Comparison of ENCODE assay signal across 24 cellular contexts in genomic region chr5:151917931-151918330, GRCh38. TPM values are rescaled to one million over a fixed set of nuclear protein-coding genes. Genes with fewer than 3 reads are reported as not detected.
"Had no signal": no experiment of that assay in that cellular context is flagged by ENCODE, and none has a peak within 500 bp of the region (broad histone marks: within the 10 kb centered on the region; RNA-seq: fewer than 3 reads in every experiment).

No MANE protein-coding gene starts in this region.

- H3K79me2 ChIP-seq: hepatocyte had no signal

- H2AFZ ChIP-seq: hepatocyte had no signal

- H3K4me1 ChIP-seq: spleen, thyroid gland had no signal

- H3K4me1 Mint-ChIP-seq: activated CD4-positive, alpha-beta T cell treated with anti-CD3 and anti-CD28 coated beads for 36 hours; activated T-helper 17 cell treated with anti-CD3 and anti-CD28 coated beads, Interleukin-2, amount 50 U/mL, for 72 hours; natural killer cell had no signal

- DNase-seq: activated CD4-positive, alpha-beta T cell treated with anti-CD3 and anti-CD28 coated beads for 36 hours; activated CD4-positive, alpha-beta T cell treated with anti-CD3 and anti-CD28 coated beads, Interleukin-2, amount 50 U/mL, for 48 hours; activated naive CD4-positive, alpha-beta T cell; activated naive CD8-positive, alpha-beta T cell treated with anti-CD3 and anti-CD28 coated beads for 36 hours; amniotic stem cell; dermis blood vessel endothelial cell; effector memory CD8-positive, alpha-beta T cell; foreskin fibroblast; kidney; natural killer cell; nucleus accumbens; spleen; stimulated activated CD4-positive, alpha-beta T cell treated with anti-CD3 and anti-CD28 coated beads, Interleukin-4, amount 100 ng/mL, for 4 hours; stimulated activated naive CD4-positive, alpha-beta T cell; thyroid gland had no signal

- H3K36me3 ChIP-seq: spleen, thyroid gland had no signal

- ATAC-seq: activated CD4-positive, alpha-beta T cell treated with anti-CD3 and anti-CD28 coated beads for 36 hours; activated T-helper 17 cell treated with anti-CD3 and anti-CD28 coated beads, Interleukin-2, amount 50 U/mL, for 72 hours; effector memory CD8-positive, alpha-beta T cell; left lobe of liver; natural killer cell had no signal

- H3K36me3 Mint-ChIP-seq: activated naive CD8-positive, alpha-beta T cell treated with anti-CD3 and anti-CD28 coated beads for 36 hours had no signal

- H3K4me3 Mint-ChIP-seq: activated CD4-positive, alpha-beta T cell treated with anti-CD3 and anti-CD28 coated beads for 36 hours; activated naive CD8-positive, alpha-beta T cell treated with anti-CD3 and anti-CD28 coated beads for 36 hours; activated T-helper 17 cell treated with anti-CD3 and anti-CD28 coated beads, Interleukin-2, amount 50 U/mL, for 72 hours; effector memory CD8-positive, alpha-beta T cell; natural killer cell had no signal

- H3K27ac Mint-ChIP-seq: activated CD4-positive, alpha-beta T cell treated with anti-CD3 and anti-CD28 coated beads for 36 hours; activated naive CD8-positive, alpha-beta T cell treated with anti-CD3 and anti-CD28 coated beads for 36 hours; activated T-helper 17 cell treated with anti-CD3 and anti-CD28 coated beads, Interleukin-2, amount 50 U/mL, for 72 hours; effector memory CD8-positive, alpha-beta T cell; natural killer cell had no signal

- H3K27me3 ChIP-seq: spleen, thyroid gland had no signal

- H3K9me3 ChIP-seq: spleen, thyroid gland had no signal

- H3K4me2 ChIP-seq: hepatocyte had no signal

- FAIRE-seq: kidney, TTC549 had no signal

- H3K9me3 Mint-ChIP-seq: activated naive CD8-positive, alpha-beta T cell treated with anti-CD3 and anti-CD28 coated beads for 36 hours; activated T-helper 17 cell treated with anti-CD3 and anti-CD28 coated beads, Interleukin-2, amount 50 U/mL, for 72 hours; effector memory CD8-positive, alpha-beta T cell had no signal

- H3K27ac ChIP-seq: epithelial cell of prostate, hepatocyte, spleen, thyroid gland had no signal

- H3K4me3 ChIP-seq: hepatocyte, lung, spleen, thyroid gland had no signal

RNA-seq across cellular contexts. Expression of gene GLRA1, which starts 6.7 kb away (rescaled TPM):
- total RNA-seq: activated CD4-positive, alpha-beta T cell treated with anti-CD3 and anti-CD28 coated beads for 36 hours; activated naive CD8-positive, alpha-beta T cell treated with anti-CD3 and anti-CD28 coated beads for 36 hours; activated T-helper 17 cell treated with anti-CD3 and anti-CD28 coated beads, Interleukin-2, amount 50 U/mL, for 72 hours; cardiac septum; dermis blood vessel endothelial cell; hepatocyte; kidney; left lobe of liver; lung; natural killer cell; spleen; T-helper 2 cell treated with Interferon-gamma antibody and Interleukin-4, amounts not matched to agents 100 ng/mL and 5 ng/mL, for 36 hours; thyroid gland; urinary bladder had no signal
- polyA plus RNA-seq: hepatocyte, lung, spleen, urinary bladder had no signal
